ENCODE assay signal across 13 cellular contexts in genomic region chr10:17101910-17102266, GRCh38.
"Had no signal": no experiment of that assay in that cellular context is flagged by ENCODE, and none has a peak within 500 bp of the region (broad histone marks: within the 10 kb centered on the region; RNA-seq: fewer than 3 reads in every experiment).

No MANE protein-coding gene starts in this region.

- H3K27ac ChIP-seq: cardiac muscle cell, colonic mucosa had no signal

- DNase-seq: activated CD4-positive, alpha-beta T cell treated with anti-CD3 and anti-CD28 coated beads for 48 hours; activated naive CD4-positive, alpha-beta T cell; activated naive CD8-positive, alpha-beta T cell treated with anti-CD3 and anti-CD28 coated beads, Interleukin-2, amount 50 U/mL, for 24 hours; colonic mucosa; effector memory CD4-positive, alpha-beta T cell; erythroblast; midbrain; stimulated activated CD4-positive, alpha-beta T cell treated with anti-CD3 and anti-CD28 coated beads, Interleukin-2, amount 100 ng/mL, for 48 hours; stimulated activated naive CD4-positive, alpha-beta T cell treated with Interleukin-2 at 50 U/mL for 16 hours; T-helper 17 cell had no signal

- H3K4me3 ChIP-seq: cardiac muscle cell, colonic mucosa had no signal

- H3K4me1 ChIP-seq: colonic mucosa had no signal

- ATAC-seq: activated naive CD8-positive, alpha-beta T cell treated with anti-CD3 and anti-CD28 coated beads, Interleukin-2, amount 50 U/mL, for 24 hours; sciatic nerve; T-helper 17 cell; WTC11 had no signal

- H3K9me3 ChIP-seq: colonic mucosa had no signal

- H3K27me3 ChIP-seq: cardiac muscle cell, colonic mucosa had no signal

- H3K36me3 ChIP-seq: cardiac muscle cell, colonic mucosa had no signal
